ENCODE assay signal across 8 cellular contexts in the genomic region with DNA sequence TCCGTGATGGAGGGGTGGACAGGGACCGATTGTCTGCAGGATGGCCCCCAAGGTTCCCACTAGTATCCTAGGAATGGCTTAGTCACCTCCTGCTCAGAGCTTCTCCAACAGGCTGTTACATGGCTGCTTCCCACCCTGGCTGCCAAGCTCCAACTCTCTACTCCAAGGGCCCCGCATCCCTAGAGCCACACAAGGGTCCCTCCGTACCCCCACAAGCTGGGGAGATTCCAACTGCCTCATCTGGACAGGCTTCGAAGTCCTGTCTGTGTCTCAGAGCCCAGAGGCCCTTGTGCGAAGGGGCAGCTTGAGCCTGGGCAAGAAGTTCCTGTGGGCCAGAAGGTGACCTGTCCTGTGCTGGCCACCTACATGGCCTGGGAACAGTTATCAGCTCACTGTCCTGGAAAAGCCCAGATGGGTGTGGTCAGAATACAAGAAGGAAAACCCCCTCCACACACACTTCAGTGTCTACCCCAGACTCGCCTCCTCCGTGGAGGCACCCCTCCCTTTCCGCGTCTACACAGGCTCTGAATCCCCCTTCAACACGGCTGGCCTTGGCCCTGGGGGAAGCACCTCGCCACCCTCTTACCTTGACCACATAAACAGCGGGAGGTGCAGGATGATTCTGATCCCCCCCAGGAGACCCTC. TPM values are rescaled to one million over a fixed set of nuclear protein-coding genes. Genes with fewer than 3 reads are reported as not detected.
DNase-seq lines count a peak whose midpoint lies in the region; ATAC-seq and TF ChIP-seq lines count a peak whose summit lies in the region.

No MANE protein-coding gene starts in this region.

- no peak for TF ChIP-seq CTCF in cardiac muscle cell (IDR thresholded peaks at IDR 0.05; ENCODE audit: low read depth, low read length)
- no peak for TF ChIP-seq CTCF in right atrium auricular region (IDR thresholded peaks at IDR 0.05)
- TF ChIP-seq CTCF in gastrocnemius medialis (IDR thresholded peaks at IDR 0.05 in 4 of 5, conservative IDR thresholded peaks at IDR 0.05 in 1 of 5), result no peak

- H3K27ac ChIP-seq in cardiac muscle cell (peak overlapping the region; percentile 22), right atrium auricular region (peak overlapping the region; percentile 75 to 85), gastrocnemius medialis (peak overlapping the region; percentile 89 to 94 (median 92))

- no peak for TF ChIP-seq POLR2A in gastrocnemius medialis (IDR thresholded peaks at IDR 0.05)

- in situ Hi-C loops in gastrocnemius medialis (cut with MboI; ENCODE audit: low sequenced_read_pairs in 4 of 4), result loop anchor here in 2 of 4 donors (25.0 kb wide), 2 partner anchors 458 to 483 kb away; no protein-coding TSS in a partner anchor

- no peaks in the 10 kb centered on the region for H3K27me3 ChIP-seq in cardiac muscle cell
- H3K27me3 ChIP-seq in right atrium auricular region, result no peaks in the 10 kb centered on the region
- no peaks in the 10 kb centered on the region for H3K27me3 ChIP-seq in gastrocnemius medialis

- intact Hi-C loops in left ventricle myocardium superior (cut with micrococcal nuclease) (no loop called here), gastrocnemius medialis (cut with DNase I; ENCODE audit: low total_unique reads) (loop anchor here (2.0 to 5.0 kb wide), 4 partner anchors 115 to 552 kb away; partner anchors contain the start of genes COTL1, OSGIN1 and TAF1C)

- H3K36me3 ChIP-seq in cardiac muscle cell (no peaks in the 10 kb centered on the region), right atrium auricular region (no peaks in the 10 kb centered on the region), gastrocnemius medialis (no peaks in the 10 kb centered on the region)

- no peak for ATAC-seq in left ventricle myocardium superior
- peak; percentile 1 to 2 for ATAC-seq in gastrocnemius medialis

- H3K4me1 ChIP-seq in cardiac muscle cell (ENCODE audit: low read depth) (no peaks in the 10 kb centered on the region), right atrium auricular region (peaks cover 0 to 34% of the 10 kb centered on the region in 2 donors), gastrocnemius medialis (peaks cover 14 to 27% of the 10 kb centered on the region in 2 donors)

- H3K4me3 ChIP-seq in cardiac muscle cell, result peak overlapping the region; percentile 74
- H3K4me3 ChIP-seq in right atrium auricular region, result peak overlapping the region; percentile 66 to 89
- H3K4me3 ChIP-seq in gastrocnemius medialis, result peak overlapping the region; percentile 79 to 95 (median 90)

- no peaks in the 10 kb centered on the region for H3K9me3 ChIP-seq in cardiac muscle cell (ENCODE audit: low read depth)
- H3K9me3 ChIP-seq in right atrium auricular region, result no peaks in the 10 kb centered on the region
- H3K9me3 ChIP-seq in gastrocnemius medialis, result no peaks in the 10 kb centered on the region

- DNase-seq in cardiac muscle cell (ENCODE audit: low read depth in 1 of 2, low spot score in 1 of 2) (no peak), left ventricle myocardium superior (no peak), T-helper 22 cell (ENCODE audit: low read depth) (peak; percentile 22), right atrium auricular region (ENCODE audit: low spot score) (no peak), gastrocnemius medialis (peak in 1 of 2 donors; percentile 19), DMS79 (lab: John Stamatoyannopoulos, UW) (no peak), COLO829 (ENCODE audit: low spot score) (no peak), cerebellar cortex (ENCODE audit: low spot score) (no peak)

RNA-seq across cellular contexts. Expression of gene MEAK7, which starts 0.6 kb away (rescaled TPM):
- total RNA-seq in cardiac muscle cell (16.3 and 28.7 TPM in 2 replicates), left ventricle myocardium superior (4.4 TPM), right atrium auricular region (1 to 10 TPM; 5.3 to 6.9 TPM), gastrocnemius medialis (1 to 10 TPM; 2.6 to 7.1 (median 5.0) TPM)
- polyA plus RNA-seq in cardiac muscle cell, result 26.6 and 33.4 TPM in 2 replicates

Comparison
In these comparisons a context has a peak if more than half of its experiments do, and no peak if none do; other contexts are left out.
1. H3K27ac ChIP-seq: peak in every context shown above with its lines; median percentile 92 in gastrocnemius medialis; 80 in right atrium auricular region; 22 in cardiac muscle cell.